Comparison of ENCODE assay signal across 8 cellular contexts in genomic region chr1:10398734-10399486, GRCh38. TPM values are rescaled to one million over a fixed set of nuclear protein-coding genes. Genes with fewer than 3 reads are reported as not detected.
DNase-seq lines count a peak whose midpoint lies in the region; ATAC-seq and TF ChIP-seq lines count a peak whose summit lies in the region.

TSS of gene PGD (plus strand) at chr1:10399064. CDS start at chr1:10399118, 54 bp downstream.

- H3K4ac ChIP-seq in trophoblast cell (ENCODE audit: low read depth, low read length) = peak within 1 kb of the TSS; percentile 49

- in situ Hi-C loops in transverse colon (cut with MboI; ENCODE audit: low pct_ligation_motif_present in 1 of 4, low pct_unique_long_range_greater_than_20kb in 1 of 4, low sequenced_read_pairs in 3 of 4) = no loop called here

- peak within 1 kb of the TSS; percentile 95 for H3K4me2 ChIP-seq in trophoblast cell (ENCODE audit: low read length)

- H3K18ac ChIP-seq in trophoblast cell (ENCODE audit: low read length) = peak within 1 kb of the TSS; percentile 81

- H3K14ac ChIP-seq in trophoblast cell (ENCODE audit: low read length) = peak within 1 kb of the TSS; percentile 79

- TF ChIP-seq POLR2A in transverse colon (IDR thresholded peaks at IDR 0.05) = peak; percentile 83

- H3K9ac ChIP-seq in adipocyte (ENCODE audit: low read length) (peak within 1 kb of the TSS; percentile 92), trophoblast cell (ENCODE audit: low read length) (peak within 1 kb of the TSS; percentile 88)

- WGBS in trophoblast cell (ENCODE audit: extremely low coverage, insufficient coverage, insufficient read length) = no CpG with 5 or more reads among the region's 81 CpGs
- 0% methylated on average over 19 of the region's 81 CpGs; no CpG with 5 or more reads in 1 of the 2 donors for WGBS in transverse colon (ENCODE audit: low coverage in 1 of 2), 2 donors

- H2BK120ac ChIP-seq in trophoblast cell (ENCODE audit: insufficient read depth, low read length, poor library complexity) = peak within 1 kb of the TSS; percentile 81

- H3K4me1 ChIP-seq in adipocyte (ENCODE audit: control insufficient read depth, insufficient read depth, low read length) (peaks cover 24% of the 10 kb centered on the region), cardiac muscle cell (ENCODE audit: low read depth) (peaks cover 9% of the 10 kb centered on the region), trophoblast cell (ENCODE audit: control insufficient read depth in 1 of 2, insufficient read depth in 2 of 2, low read length in 2 of 2) (peaks cover 0 to 9% of the 10 kb centered on the region in 2 experiments), transverse colon (peaks cover 4 to 24% (median 14%) of the 10 kb centered on the region in 4 donors)

- TF ChIP-seq CTCF in GM12865 (IDR thresholded peaks at IDR 0.05; ENCODE audit: insufficient read depth, low read depth, low read length, missing control alignments) = no peak
- peak; percentile 7 for TF ChIP-seq CTCF in cardiac muscle cell (IDR thresholded peaks at IDR 0.05; ENCODE audit: low read depth, low read length)
- TF ChIP-seq CTCF in transverse colon (IDR thresholded peaks at IDR 0.05) = no peak

- peak within 1 kb of the TSS; percentile 68 for H4K12ac ChIP-seq in trophoblast cell (ENCODE audit: low read depth, low read length)

- H3K27me3 ChIP-seq in adipocyte (replicated peaks; ENCODE audit: control insufficient read depth, insufficient read depth, low read length) (no peaks in the 10 kb centered on the region), cardiac muscle cell (no peaks in the 10 kb centered on the region), trophoblast cell (ENCODE audit: insufficient read depth, low read length) (no peaks in the 10 kb centered on the region), transverse colon (no peaks in the 10 kb centered on the region)

- H3K36me3 ChIP-seq in adipocyte (ENCODE audit: control insufficient read depth, insufficient read depth, low read length, severe bottlenecking) (peaks cover 18% of the 10 kb centered on the region), cardiac muscle cell (peaks cover 21% of the 10 kb centered on the region), trophoblast cell (ENCODE audit: control insufficient read depth in 1 of 2, insufficient read depth in 2 of 2, low read length in 2 of 2) (peaks cover 3 to 11% of the 10 kb centered on the region in 2 experiments), transverse colon (peaks cover 0 to 8% (median 3%) of the 10 kb centered on the region in 4 donors)

- no peak within 1 kb of the TSS for H2BK12ac ChIP-seq in trophoblast cell (ENCODE audit: low read length)

- H3K79me2 ChIP-seq in trophoblast cell (ENCODE audit: control insufficient read depth, insufficient read depth, low read length, poor library complexity) = peaks cover 9% of the 10 kb centered on the region

- intact Hi-C loops in transverse colon (cut with DNase I; ENCODE audit: low total_unique reads) = no loop called here

- peak within 1 kb of the TSS; percentile 94 for H3K27ac ChIP-seq in cardiac muscle cell
- H3K27ac ChIP-seq in trophoblast cell (ENCODE audit: low read depth, low read length) = peak within 1 kb of the TSS; percentile 90
- peak within 1 kb of the TSS; percentile 92 to 98 (median 96) for H3K27ac ChIP-seq in transverse colon

- H2AFZ ChIP-seq in trophoblast cell (ENCODE audit: insufficient read depth, low read length, poor library complexity) = peak within 1 kb of the TSS; percentile 80

- peak within 1 kb of the TSS; percentile 83 for H3K4me3 ChIP-seq in GM12865 (ENCODE audit: low read depth, low read length)
- peak within 1 kb of the TSS; percentile 87 for H3K4me3 ChIP-seq in adipocyte (ENCODE audit: low read length)
- peak within 1 kb of the TSS; percentile 65 for H3K4me3 ChIP-seq in cardiac muscle cell
- H3K4me3 ChIP-seq in trophoblast cell (ENCODE audit: low read depth, low read length) = peak within 1 kb of the TSS; percentile 91
- H3K4me3 ChIP-seq in transverse colon = peak within 1 kb of the TSS; percentile 82 to 92 (median 85)

- no peak within 1 kb of the TSS for H3K23ac ChIP-seq in trophoblast cell (ENCODE audit: low read length)

- H2AK5ac ChIP-seq in trophoblast cell (ENCODE audit: low read length) = no peak within 1 kb of the TSS

- peak within 1 kb of the TSS; percentile 82 for H2BK5ac ChIP-seq in trophoblast cell (ENCODE audit: low read depth, low read length, poor library complexity)

- H4K8ac ChIP-seq in trophoblast cell (ENCODE audit: low read depth, low read length) = peak within 1 kb of the TSS; percentile 87

- TF ChIP-seq EP300 in transverse colon (IDR thresholded peaks at IDR 0.05; ENCODE audit: low read depth) = no peak

- H3K9me3 ChIP-seq in adipocyte (ENCODE audit: control insufficient read depth, low read length) (peaks cover 6% of the 10 kb centered on the region), cardiac muscle cell (ENCODE audit: low read depth) (no peaks in the 10 kb centered on the region), trophoblast cell (ENCODE audit: insufficient read depth, low read depth, low read length) (no peaks in the 10 kb centered on the region), transverse colon (no peaks in the 10 kb centered on the region)

- peaks cover 6% of the 10 kb centered on the region for H3K79me1 ChIP-seq in trophoblast cell (ENCODE audit: low read length)

- DNase-seq in GM12865 (ENCODE audit: low read depth) (peak; percentile 99), NCI-H1417 treated with DMSO at 0.1 percent for 48 hours (lab: John Stamatoyannopoulos, UW) (peak; percentile 85), SW480 (ENCODE audit: low spot score) (peak; percentile 97), adipocyte (ENCODE audit: low read depth) (peak; percentile 99), cardiac muscle cell (ENCODE audit: low read depth in 1 of 2, low spot score in 1 of 2) (peak; percentile 99), trophoblast cell (peak; percentile 99), transverse colon (peak; percentile 99)

- ATAC-seq in HG02763 (IDR thresholded peaks at IDR 0.05; ENCODE audit: unreplicated experiment) = peak; percentile 94

- H4K91ac ChIP-seq in trophoblast cell (ENCODE audit: low read depth, low read length) = peak within 1 kb of the TSS; percentile 11

RNA-seq across cellular contexts. Expression of gene PGD, which starts in this region (rescaled TPM):
- total RNA-seq in cardiac muscle cell = 162 and 214 TPM in 2 replicates
- polyA plus RNA-seq in cardiac muscle cell = 155 and 201 TPM in 2 replicates
- 117 and 120 TPM in 2 replicates for polyA plus RNA-seq in trophoblast cell (2013)
- 10 to 100 TPM; 15.7 to 73.0 (median 66.1) TPM for total RNA-seq in transverse colon

Comparison
In these comparisons a context has a peak if more than half of its experiments do, and no peak if none do; other contexts are left out.
1. Peak in every context shown above with its lines: DNase-seq, ATAC-seq, H3K4me3 ChIP-seq and H3K27ac ChIP-seq.